34 cellular contexts compared by ENCODE assay signal in genomic region chr13:45024847-45025246, GRCh38. TPM values are rescaled to one million over a fixed set of nuclear protein-coding genes. Genes with fewer than 3 reads are reported as not detected.
DNase-seq lines count a peak whose midpoint lies in the region; ATAC-seq, FAIRE-seq and TF ChIP-seq lines count a peak whose summit lies in the region.
"Had no signal": no experiment of that assay in that cellular context is flagged by ENCODE, and none has a peak within 500 bp of the region (broad histone marks: within the 10 kb centered on the region; RNA-seq: fewer than 3 reads in every experiment).

No MANE protein-coding gene starts in this region.

- CTCF ChIA-PET in IMR-90 (lab: Yijun Ruan, JAX) = no interaction called here

- intact Hi-C loops in IMR-90 (cut with micrococcal nuclease) = no loop called here

- no peak overlapping the region for H2AK5ac ChIP-seq in IMR-90 (ENCODE audit: low read depth, low read length)

- H3K27me3 ChIP-seq in IMR-90 (ENCODE audit: control insufficient read depth, insufficient read depth, low read length) = no peaks in the 10 kb centered on the region
- H3K27me3 ChIP-seq: BE2C; BLaER1; BLaER1 treated with 17β-estradiol and CSF1 and Interleukin-3, amounts not matched to agents 10 nM and 100 nM had no signal

- FAIRE-seq in G401.6 (lab: Jason Lieb, UNC) = peak; percentile 37
- FAIRE-seq: A549, D721Med had no signal

- H3K79me1 ChIP-seq in IMR-90 (ENCODE audit: low read depth in 1 of 2, low read length in 2 of 2) = peaks cover 0 to 4% of the 10 kb centered on the region in 2 experiments; a peak in 2 of 4 replicates

- H3K4me1 ChIP-seq in IMR-90 (ENCODE audit: control insufficient read depth, insufficient read depth, low read length) = peaks cover 6% of the 10 kb centered on the region
- H3K4me1 ChIP-seq: A549; BE2C; BLaER1; BLaER1 treated with 17β-estradiol and CSF1 and Interleukin-3, amounts not matched to agents 10 nM and 100 nM; Caco-2 had no signal

- no peaks in the 10 kb centered on the region for H3K9me3 Mint-ChIP-seq in stimulated activated effector memory CD8-positive, alpha-beta T cell treated with anti-CD3 and anti-CD28 coated beads, Interleukin-12 subunit alpha, Interleukin-12 subunit beta, amount 100 ng/mL, for 72 hours
- H3K9me3 Mint-ChIP-seq in progenitor cell of endocrine pancreas (ENCODE audit: low read depth) = no peaks in the 10 kb centered on the region
- H3K9me3 Mint-ChIP-seq: CD14-positive monocyte; CD4-positive, alpha-beta memory T cell; CD4-positive, alpha-beta T cell; CD4-positive, CD25-positive, alpha-beta regulatory T cell; CD8-positive, alpha-beta memory T cell; CD8-positive, alpha-beta T cell had no signal

- H3K4me3 ChIP-seq in IMR-90 (ENCODE audit: insufficient read depth, low read depth, low read length) = no peak overlapping the region
- H3K4me3 ChIP-seq: A549; BLaER1; BLaER1 treated with 17β-estradiol and CSF1 and Interleukin-3, amounts not matched to agents 10 nM and 100 nM had no signal

- H3K23ac ChIP-seq in IMR-90 (ENCODE audit: low read depth, low read length) = no peak overlapping the region

- no peak overlapping the region for H3K4ac ChIP-seq in IMR-90 (ENCODE audit: low read depth, low read length)

- no peak overlapping the region for H3K18ac ChIP-seq in IMR-90 (ENCODE audit: low read depth, low read length)

- H3K27ac Mint-ChIP-seq in stimulated activated effector memory CD8-positive, alpha-beta T cell treated with anti-CD3 and anti-CD28 coated beads, Interleukin-12 subunit alpha, Interleukin-12 subunit beta, amount 100 ng/mL, for 72 hours = no peak overlapping the region
- no peak overlapping the region for H3K27ac Mint-ChIP-seq in progenitor cell of endocrine pancreas
- H3K27ac Mint-ChIP-seq: B cell; CD14-positive monocyte; CD4-positive, alpha-beta T cell; CD4-positive, CD25-positive, alpha-beta regulatory T cell; CD8-positive, alpha-beta memory T cell; CD8-positive, alpha-beta T cell had no signal

- H3K14ac ChIP-seq in IMR-90 (replicated peaks; ENCODE audit: low read depth, low read length) = no peak overlapping the region

- no TSS peak for BruUV-seq in IMR-90 (replicated peaks; lab: Mats Ljungman, UMichigan)

- no peak for TF ChIP-seq POLR2A in IMR-90 (IDR thresholded peaks at IDR 0.05; ENCODE audit: low read depth, low read length)

- peak overlapping the region; percentile 24; the same call in 1 of the 3 replicates for H2BK15ac ChIP-seq in IMR-90 (ENCODE audit: low read depth, low read length)

- peaks cover 11% of the 10 kb centered on the region for H3K36me3 ChIP-seq in IMR-90 (ENCODE audit: control insufficient read depth, insufficient read depth, low read length)

- no peak overlapping the region for H3K4me2 ChIP-seq in IMR-90 (ENCODE audit: low read depth, low read length)
- H3K4me2 ChIP-seq: A549; BLaER1; BLaER1 treated with 17β-estradiol and CSF1 and Interleukin-3, amounts not matched to agents 10 nM and 100 nM had no signal

- H4K91ac ChIP-seq in IMR-90 (ENCODE audit: insufficient read depth, low read depth, low read length) = no peak overlapping the region

- no peak overlapping the region for H4K5ac ChIP-seq in IMR-90 (ENCODE audit: low read depth, low read length)

- H3K9me1 ChIP-seq in IMR-90 (ENCODE audit: insufficient read depth, low read length) = peaks cover 4% of the 10 kb centered on the region; the same call in 1 of the 2 replicates

- no peak overlapping the region for H3K27ac ChIP-seq in IMR-90 (ENCODE audit: insufficient read depth, low read length)
- H3K27ac ChIP-seq: 22Rv1; A549; BLaER1; BLaER1 treated with 17β-estradiol and CSF1 and Interleukin-3, amounts not matched to agents 10 nM and 100 nM; C4-2B had no signal

- TF ChIP-seq RAD21 in IMR-90 (IDR thresholded peaks at IDR 0.05; ENCODE audit: low read length) = no peak

- no peak overlapping the region for H2BK20ac ChIP-seq in IMR-90 (ENCODE audit: low read depth, low read length)

- POLR2A ChIA-PET in IMR-90 (lab: Charles Lee; ENCODE audit: unreplicated experiment) = no interaction called here

- no peak overlapping the region; a peak in 1 of 4 replicates for H4K8ac ChIP-seq in IMR-90 (ENCODE audit: low read depth in 2 of 2, low read length in 2 of 2)

- H2BK120ac ChIP-seq in IMR-90 (ENCODE audit: low read depth, low read length) = no peak overlapping the region; the same call in 1 of the 2 replicates

- H3K56ac ChIP-seq in IMR-90 (ENCODE audit: extremely low read depth, insufficient read depth, low read length) = no peak overlapping the region

- in situ Hi-C loops in IMR-90 (cut with MboI; ENCODE audit: low sequenced_read_pairs) = no loop called here

- H3K36me3 Mint-ChIP-seq in stimulated activated effector memory CD8-positive, alpha-beta T cell treated with anti-CD3 and anti-CD28 coated beads, Interleukin-12 subunit alpha, Interleukin-12 subunit beta, amount 100 ng/mL, for 72 hours = peaks cover 76% of the 10 kb centered on the region
- H3K36me3 Mint-ChIP-seq in progenitor cell of endocrine pancreas (ENCODE audit: insufficient read depth) = peaks cover 7% of the 10 kb centered on the region

- DNase-seq in IMR-90 (no peak), NCI-H1436 (lab: John Stamatoyannopoulos, UW) (no peak), progenitor cell of endocrine pancreas (ENCODE audit: low spot score, unreplicated experiment) (no peak)
- no peak for DNase-seq in stimulated activated effector memory CD8-positive, alpha-beta T cell treated with anti-CD3 and anti-CD28 coated beads, Interleukin-12 subunit alpha, Interleukin-12 subunit beta, amount 100 ng/mL, for 72 hours (ENCODE audit: low spot score in 2 of 2)
- DNase-seq: 8988T; ACHN; AML-193; BE2C; C1 segment of cervical spinal cord; Caco-2; Calu3; CD4-positive, alpha-beta memory T cell; CD4-positive, alpha-beta T cell; CD4-positive, CD25-positive, alpha-beta regulatory T cell; CD8-positive, alpha-beta memory T cell; CD8-positive, alpha-beta T cell; COR-L47; DMS 273 treated with DMSO at 0.1 percent for 48 hours; DMS153; DMS53; DMS79; DMS79 treated with DMSO at 0.1 percent for 48 hours; DND-41; EL had no signal

- no peak for TF ChIP-seq CTCF in IMR-90 (conservative IDR thresholded peaks at IDR 0.05; ENCODE audit: low read depth, low read length)
- TF ChIP-seq CTCF in progenitor cell of endocrine pancreas (IDR thresholded peaks at IDR 0.05; ENCODE audit: unreplicated experiment) = no peak

- H3K4me1 Mint-ChIP-seq in stimulated activated effector memory CD8-positive, alpha-beta T cell treated with anti-CD3 and anti-CD28 coated beads, Interleukin-12 subunit alpha, Interleukin-12 subunit beta, amount 100 ng/mL, for 72 hours = no peaks in the 10 kb centered on the region
- H3K4me1 Mint-ChIP-seq in progenitor cell of endocrine pancreas (ENCODE audit: low read depth) = no peaks in the 10 kb centered on the region
- H3K4me1 Mint-ChIP-seq: B cell; CD14-positive monocyte; CD8-positive, alpha-beta memory T cell had no signal

- ATAC-seq in IMR-90 (ENCODE audit: low read depth) (no peak), HG02642 (IDR thresholded peaks at IDR 0.05; ENCODE audit: poor library complexity, unreplicated experiment) (no peak)
- peak; percentile 58 for ATAC-seq in stimulated activated effector memory CD8-positive, alpha-beta T cell treated with anti-CD3 and anti-CD28 coated beads, Interleukin-12 subunit alpha, Interleukin-12 subunit beta, amount 100 ng/mL, for 72 hours
- ATAC-seq: A549; CD8-positive, alpha-beta T cell had no signal

- H3K4me3 Mint-ChIP-seq in stimulated activated effector memory CD8-positive, alpha-beta T cell treated with anti-CD3 and anti-CD28 coated beads, Interleukin-12 subunit alpha, Interleukin-12 subunit beta, amount 100 ng/mL, for 72 hours = no peak overlapping the region
- H3K4me3 Mint-ChIP-seq in progenitor cell of endocrine pancreas (ENCODE audit: low read depth) = no peak overlapping the region
- H3K4me3 Mint-ChIP-seq: B cell; CD14-positive monocyte; CD4-positive, alpha-beta memory T cell; CD4-positive, alpha-beta T cell; CD4-positive, CD25-positive, alpha-beta regulatory T cell; CD8-positive, alpha-beta memory T cell; CD8-positive, alpha-beta T cell had no signal

- H2AK9ac ChIP-seq in IMR-90 (replicated peaks; ENCODE audit: low read depth, low read length, poor library complexity) = no peak overlapping the region

- no peak overlapping the region for H2BK5ac ChIP-seq in IMR-90 (ENCODE audit: low read depth, low read length, poor library complexity, severe bottlenecking)

- H3K27me3 Mint-ChIP-seq in progenitor cell of endocrine pancreas = no peaks in the 10 kb centered on the region
- H3K27me3 Mint-ChIP-seq: B cell; CD4-positive, alpha-beta memory T cell; CD4-positive, alpha-beta T cell; CD4-positive, CD25-positive, alpha-beta regulatory T cell; CD8-positive, alpha-beta memory T cell had no signal

- whole genome bisulfite sequencing in IMR-90 (ENCODE audit: extremely low coverage in 2 of 2, insufficient read length in 1 of 2), 2 experiments = no CpG with 5 or more reads among the region's 2 CpGs

- no peak overlapping the region for H2AFZ ChIP-seq in IMR-90 (replicated peaks; ENCODE audit: low read length, poor library complexity)

- no peaks in the 10 kb centered on the region for H3K9me3 ChIP-seq in IMR-90 (ENCODE audit: control insufficient read depth, insufficient read depth, low read length)
- H3K9me3 ChIP-seq: A549; BE2C; BLaER1; BLaER1 treated with 17β-estradiol and CSF1 and Interleukin-3, amounts not matched to agents 10 nM and 100 nM had no signal

- no peaks in the 10 kb centered on the region; the same call in 1 of the 2 replicates for H4K20me1 ChIP-seq in IMR-90 (ENCODE audit: insufficient read depth, low read length)
- H4K20me1 ChIP-seq: BLaER1; BLaER1 treated with 17β-estradiol and CSF1 and Interleukin-3, amounts not matched to agents 10 nM and 100 nM had no signal

- H3K9ac ChIP-seq in IMR-90 (ENCODE audit: low read depth, low read length) = no peak overlapping the region
- H3K9ac ChIP-seq: BLaER1; BLaER1 treated with 17β-estradiol and CSF1 and Interleukin-3, amounts not matched to agents 10 nM and 100 nM had no signal

- dilution Hi-C loops in IMR-90 (cut with HindIII; ENCODE audit: low sequenced_read_pairs, unreplicated experiment) = no loop called here

TF ChIP-seq in IMR-90, 13 proteins besides CTCF, POLR2A, EP300 and RAD21 (continues in another document):
- no peak for TF ChIP-seq SMC3 (IDR thresholded peaks at IDR 0.05; ENCODE audit: low read depth, low read length)

RNA-seq across cellular contexts. Expression of gene GPALPP1, which starts 35.5 kb away (rescaled TPM):
- total RNA-seq in IMR-90 (2012; rRNA removed) (10.6 and 25.3 TPM in 2 replicates), progenitor cell of endocrine pancreas (28.9 and 32.7 TPM in 2 replicates)
- 8.2 and 12.5 TPM in 2 replicates for polyA plus RNA-seq in IMR-90 (2012; rRNA removed)
- 2.6 and 3.3 TPM in 2 replicates for polyA plus RNA-seq in IMR-90 (2012; cell fraction: cytosol; rRNA removed)
- polyA plus RNA-seq in IMR-90 (2012; cell fraction: nucleus; rRNA removed; ENCODE audit: low replicate concordance) = 10.0 and 29.4 TPM in 2 replicates

RNA-seq across cellular contexts. Expression of gene NUFIP1, which starts 35.6 kb away (rescaled TPM):
- total RNA-seq in IMR-90 (2012; rRNA removed) = 1.4 and 2.5 TPM in 2 replicates
- polyA plus RNA-seq in IMR-90 (2012; rRNA removed) = 2.1 and 2.3 TPM in 2 replicates
- 0.90 and 0.99 TPM in 2 replicates for polyA plus RNA-seq in IMR-90 (2012; cell fraction: cytosol; rRNA removed)
- 0.94 and 1.7 TPM in 2 replicates for polyA plus RNA-seq in IMR-90 (2012; cell fraction: nucleus; rRNA removed; ENCODE audit: low replicate concordance)
- 8.4 and 8.8 TPM in 2 replicates for total RNA-seq in progenitor cell of endocrine pancreas
